8 cellular contexts compared by ENCODE assay signal in the genomic region with DNA sequence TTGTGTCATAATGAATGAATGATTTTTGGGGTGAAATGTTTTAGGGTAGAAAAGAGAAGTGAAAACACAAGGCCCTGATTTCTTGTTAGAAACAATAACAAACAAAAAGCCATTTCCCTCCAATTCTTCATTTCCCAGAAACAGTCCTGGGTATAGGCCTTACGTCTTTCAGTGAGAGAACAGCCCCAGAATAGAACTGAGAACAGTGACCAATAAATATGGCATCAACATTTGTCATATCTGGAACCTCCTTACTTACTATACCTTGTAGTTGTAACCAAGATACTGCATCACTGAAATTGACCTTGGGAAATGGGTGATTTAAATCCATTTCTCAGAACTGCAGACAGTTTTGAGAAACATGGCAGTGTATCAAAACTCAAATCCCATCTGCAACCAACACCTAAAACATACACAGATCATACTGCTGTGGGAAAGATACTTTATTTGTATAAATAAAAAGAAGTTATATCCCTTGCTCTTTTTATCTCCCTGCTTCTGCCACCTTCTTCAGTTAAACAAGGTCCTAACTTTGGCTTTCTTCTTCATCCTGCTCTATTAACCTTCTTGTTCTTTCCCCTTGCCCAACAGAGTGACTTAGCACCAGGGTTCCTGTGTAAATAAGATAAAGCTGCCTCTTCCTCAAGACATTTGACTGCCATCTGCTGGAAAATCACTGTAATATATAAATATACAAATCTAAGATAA. TPM values are rescaled to one million over a fixed set of nuclear protein-coding genes. Genes with fewer than 3 reads are reported as not detected.
DNase-seq lines count a peak whose midpoint lies in the region; ATAC-seq, FAIRE-seq and TF ChIP-seq lines count a peak whose summit lies in the region.

No MANE protein-coding gene starts in this region.

- FAIRE-seq in GM12878 (lab: Jason Lieb, UNC) (peak; percentile 62), islet of Langerhans (lab: Jason Lieb, UNC) (peak; percentile 98)

- no peaks in the 10 kb centered on the region for H4K20me1 ChIP-seq in GM12878 (ENCODE audit: control insufficient read depth, insufficient read depth)

- in situ Hi-C loops in G401 (cut with HindIII; ENCODE audit: low sequenced_read_pairs) (no loop called here), GM12878 (cut with MboI) (loop anchor here (5.0 kb wide), 1 partner anchor 117 kb away; no protein-coding TSS in a partner anchor)

- 0% methylated on average over 1 of the region's 1 CpG for WGBS in GM12878 (ENCODE audit: insufficient coverage, insufficient replicate concordance, low lambda C conversion rate, missing lambda C conversion rate)
- WGBS in thyroid gland, 2 donors = 84 to 91% methylated on average over 1 of the region's 1 CpG

- TF ChIP-seq EP300 in GM12878 (IDR thresholded peaks at IDR 0.05; ENCODE audit: borderline replicate concordance in 1 of 2, control insufficient read depth in 1 of 2, low read depth in 2 of 2, low read length in 2 of 2) = no peak

- H3K9me3 ChIP-seq in GM12878 (replicated peaks; ENCODE audit: control insufficient read depth, insufficient read depth, low read length) = no peaks in the 10 kb centered on the region
- H3K9me3 ChIP-seq in thyroid gland = no peaks in the 10 kb centered on the region

- DNase-seq in A172 (ENCODE audit: low spot score) (peak; percentile 26), G401 (ENCODE audit: low spot score) (peak; percentile 68), NCI-H2171 treated with DMSO at 0.1 percent for 48 hours (lab: John Stamatoyannopoulos, UW) (peak; percentile 69), GM12878 (ENCODE audit: low read depth, low spot score) (peak; percentile 19), thyroid gland (no peak), H7 (no peak)

- H3K79me2 ChIP-seq in GM12878 (ENCODE audit: control insufficient read depth, insufficient read depth, low read length) = no peaks in the 10 kb centered on the region

- peak overlapping the region; percentile 25; the same call in 1 of the 2 replicates for H3K27ac ChIP-seq in GM12878 (ENCODE audit: control insufficient read depth, insufficient read depth)
- H3K27ac ChIP-seq in thyroid gland = peak overlapping the region in 1 of 3 donors; percentile 30

- no peak overlapping the region for H2AFZ ChIP-seq in GM12878 (ENCODE audit: control insufficient read depth, low read depth, low read length)

- H3K36me3 ChIP-seq in GM12878 (ENCODE audit: control insufficient read depth in 2 of 2, insufficient read depth in 2 of 2, low read length in 1 of 2) (no peaks in the 10 kb centered on the region; a peak in 1 of 4 replicates), thyroid gland (peaks cover 0 to 11% of the 10 kb centered on the region in 2 donors), H7 (replicated peaks; ENCODE audit: control insufficient read depth, insufficient read depth, low read length) (peaks cover 2% of the 10 kb centered on the region)

- H3K27me3 ChIP-seq in GM12878 (replicated peaks in 1 of 2; ENCODE audit: control insufficient read depth in 2 of 2, insufficient read depth in 2 of 2, low read length in 1 of 2) = no peaks in the 10 kb centered on the region
- no peaks in the 10 kb centered on the region for H3K27me3 ChIP-seq in thyroid gland
- H3K27me3 ChIP-seq in H7 (ENCODE audit: control insufficient read depth, insufficient read depth, low read length) = no peaks in the 10 kb centered on the region

- H3K4me3 ChIP-seq in GM12878 (no peak overlapping the region), thyroid gland (replicated peaks in 1 of 3) (no peak overlapping the region), H7 (ENCODE audit: insufficient read depth, low read depth, low read length) (no peak overlapping the region)

- ATAC-seq in GM12878 (peak; percentile 87), GM18873 (IDR thresholded peaks at IDR 0.05; ENCODE audit: low FRiP score, unreplicated experiment) (no peak)

- TF ChIP-seq POLR2A in GM12878 (IDR thresholded peaks at IDR 0.05; ENCODE audit: low read depth, low read length) = no peak
- no peak for TF ChIP-seq POLR2A in thyroid gland (IDR thresholded peaks at IDR 0.05)

- H3K4me2 ChIP-seq in GM12878 (ENCODE audit: control insufficient read depth, insufficient read depth) = no peak overlapping the region

- no TSS peak for BruUV-seq in GM12878 (replicated peaks; lab: Mats Ljungman, UMichigan)

- RAD21 ChIA-PET in GM12878 (lab: Charles Lee; ENCODE audit: unreplicated experiment) = interaction anchor here (0.7 to 4.6 kb wide), 4 partner anchors 39 to 138 kb away, joined by 3 to 32 read pairs (median 4); no protein-coding TSS in a partner anchor

- POLR2A ChIA-PET in GM12878 (lab: Charles Lee) = interaction anchor here (0.5 kb wide), 1 partner anchor 59 kb away, joined by 3 read pairs; no protein-coding TSS in a partner anchor

- peaks cover 11% of the 10 kb centered on the region for H3K4me1 ChIP-seq in GM12878 (ENCODE audit: control insufficient read depth, insufficient read depth, low read length)
- peaks cover 0 to 4% of the 10 kb centered on the region in 2 donors for H3K4me1 ChIP-seq in thyroid gland

- no peak overlapping the region for H3K9ac ChIP-seq in GM12878 (ENCODE audit: control insufficient read depth, insufficient read depth, low read length)

- SMC1A ChIA-PET in GM12878 (lab: Charles Lee; ENCODE audit: uncharacterized antibody, unreplicated experiment) = interaction anchor here (0.7 to 5.7 kb wide), 5 partner anchors 39 to 230 kb away, joined by 3 to 44 read pairs (median 5); partner anchors contain the start of gene SMPDL3B

- peak; percentile 25 to 52 (median 51); a peak in 3 of 6 replicates for TF ChIP-seq CTCF in GM12878 (IDR thresholded peaks at IDR 0.05 in 2 of 3, conservative IDR thresholded peaks at IDR 0.05 in 1 of 3; ENCODE audit: control insufficient read depth in 2 of 3, extremely low read depth in 1 of 3, insufficient read depth in 1 of 3, low read depth in 3 of 3, low read length in 3 of 3)
- peak; percentile 26 to 79 (median 58) for TF ChIP-seq CTCF in thyroid gland (IDR thresholded peaks at IDR 0.05)

- CTCF ChIA-PET in GM12878 (lab: Yijun Ruan, JAX) = interaction anchor here (1.1 to 5.6 kb wide), 11 partner anchors 8 to 310 kb away, joined by 4 to 50 read pairs (median 6); no protein-coding TSS in a partner anchor

- TF ChIP-seq RAD21 in GM12878 (IDR thresholded peaks at IDR 0.05; ENCODE audit: insufficient read depth, low read depth, low read length) = peak; percentile 77

- intact Hi-C loops in GM12878 (cut with micrococcal nuclease; ENCODE audit: unreplicated experiment) (loop anchor here (1.0 kb wide), 1 partner anchor 121 kb away; no protein-coding TSS in a partner anchor), thyroid gland (cut with DNase I) (no loop called here)

TF ChIP-seq in GM12878, 131 proteins besides CTCF, POLR2A, EP300 and RAD21 (continues in another document):
- peak; percentile 83 for TF ChIP-seq MEF2A (IDR thresholded peaks at IDR 0.05; ENCODE audit: insufficient read depth, low read depth, low read length)
- no peak for TF ChIP-seq BRCA1 (IDR thresholded peaks at IDR 0.05; ENCODE audit: low read depth, low read length)
- no peak for TF ChIP-seq ZBED1 (IDR thresholded peaks at IDR 0.05; ENCODE audit: borderline replicate concordance)
- peak; percentile 52; the same call in 1 of the 2 replicates for TF ChIP-seq NFIC (IDR thresholded peaks at IDR 0.05; ENCODE audit: low read depth, low read length)
- no peak for TF ChIP-seq NR2C2 (IDR thresholded peaks at IDR 0.05; ENCODE audit: borderline replicate concordance, control insufficient read depth, insufficient read length, low read depth)

RNA-seq across cellular contexts. Expression of gene XKR8, which starts 19.5 kb away (rescaled TPM):
- 0.96 and 2.3 TPM in 2 replicates for total RNA-seq in A172 (2014; rRNA removed; shearing (Covaris generic))
- total RNA-seq in G401 (2014; rRNA removed; shearing (Covaris generic)) = 0.78 TPM in 1 of 2 replicates, not detected in the other
- total RNA-seq in GM12878 (2013; cell fraction: nucleolus; rRNA removed) = 2.8 and 2.9 TPM in 2 replicates
- total RNA-seq in GM12878 (2014; rRNA removed) (1.3 TPM in 2 replicates), GM12878 (2014; rRNA removed; fragmentation: Illumina TruSeq; extraction: Trizol) (1.4 and 1.5 TPM in 2 replicates), GM12878 (2021) (3.5 and 4.4 TPM in 2 replicates), thyroid gland (10 to 100 TPM in 3 of 4 donors, 1 to 10 TPM in 1; 8.3 to 14.3 (median 11.3) TPM)
- 1.7 TPM for polyA plus RNA-seq in GM12878 (2011; ENCODE audit: low read depth)
- polyA plus RNA-seq in GM12878 (2011; rRNA removed) (2.6 and 3.2 TPM in 2 replicates), GM12878 (2014; fragmentation: Illumina TruSeq; extraction: Trizol) (1.2 and 2.0 TPM in 2 replicates), GM12878 (2014; fragmentation: Nextera tagmentation; extraction: Ambion mirVana) (1 to 10 TPM in 1 of 2 experiments, under 1 TPM in 1; 0.80 to 1.1 TPM), GM12878 (2014; rRNA removed) (3.1 and 3.3 TPM in 2 replicates), GM12878 (2016; fragmentation: Nextera tagmentation; extraction: Ambion mirVana) (1 to 10 TPM; 3.3 to 3.7 TPM)
- 4.7 and 5.8 TPM in 2 replicates for polyA plus RNA-seq in GM12878 (2011; cell fraction: cytosol; rRNA removed)
- 4.7 and 5.0 TPM in 2 replicates for polyA plus RNA-seq in GM12878 (2011; cell fraction: nucleus; rRNA removed)
- polyA plus RNA-seq in GM12878 (2012) = 3.3 and 3.6 TPM in 2 replicates
- 2.2 and 4.4 TPM in 2 replicates for polyA minus RNA-seq in GM12878 (2011; rRNA and poly(A)+ RNA removed)
- 1.7 and 2.4 TPM in 2 replicates for polyA minus RNA-seq in GM12878 (2011; cell fraction: cytosol; rRNA and poly(A)+ RNA removed)
- polyA minus RNA-seq in GM12878 (2011; cell fraction: nucleus; rRNA and poly(A)+ RNA removed) = 1.1 and 1.3 TPM in 2 replicates
- total RNA-seq in H7 (2014; rRNA removed; shearing (Covaris generic)) = 23.3 and 25.0 TPM in 2 replicates

RNA-seq across cellular contexts. Expression of gene SMPDL3B, which starts 44.5 kb away (rescaled TPM):
- 1.5 TPM in 1 of 2 replicates, not detected in the other for total RNA-seq in A172 (2014; rRNA removed; shearing (Covaris generic))
- 0.68 and 2.0 TPM in 2 replicates for total RNA-seq in G401 (2014; rRNA removed; shearing (Covaris generic))
- 0.59 and 0.79 TPM in 2 replicates for total RNA-seq in GM12878 (2013; cell fraction: nucleolus; rRNA removed)
- 2.0 and 2.2 TPM in 2 replicates for total RNA-seq in GM12878 (2014; rRNA removed)
- total RNA-seq in GM12878 (2014; rRNA removed; fragmentation: Illumina TruSeq; extraction: Trizol) = 1.1 and 1.3 TPM in 2 replicates
- total RNA-seq in GM12878 (2021) = 1.9 TPM in 2 replicates
- polyA plus RNA-seq in GM12878 (2011; ENCODE audit: low read depth) = not detected
- polyA plus RNA-seq in GM12878 (2011; rRNA removed) = 0.78 and 0.94 TPM in 2 replicates
- 1.6 and 1.7 TPM in 2 replicates for polyA plus RNA-seq in GM12878 (2011; cell fraction: cytosol; rRNA removed)
- 0.69 and 1.2 TPM in 2 replicates for polyA plus RNA-seq in GM12878 (2011; cell fraction: nucleus; rRNA removed)
- polyA plus RNA-seq in GM12878 (2012) = 0.32 TPM in 1 of 2 replicates, not detected in the other
- polyA plus RNA-seq in GM12878 (2014; fragmentation: Illumina TruSeq; extraction: Trizol) = 2.4 and 2.5 TPM in 2 replicates
- polyA plus RNA-seq in GM12878 (2014; fragmentation: Nextera tagmentation; extraction: Ambion mirVana) = under 1 TPM; 0.60 to 0.69 TPM
- polyA plus RNA-seq in GM12878 (2014; rRNA removed) = 1.9 and 2.7 TPM in 2 replicates
- polyA plus RNA-seq in GM12878 (2016; fragmentation: Nextera tagmentation; extraction: Ambion mirVana) = under 1 TPM; 0.56 to 0.78 TPM
- polyA minus RNA-seq in GM12878 (2011; rRNA and poly(A)+ RNA removed) = 0.80 and 1.8 TPM in 2 replicates
- 0.67 and 0.73 TPM in 2 replicates for polyA minus RNA-seq in GM12878 (2011; cell fraction: cytosol; rRNA and poly(A)+ RNA removed)
- polyA minus RNA-seq in GM12878 (2011; cell fraction: nucleus; rRNA and poly(A)+ RNA removed) = 0.36 and 0.48 TPM in 2 replicates
- total RNA-seq in thyroid gland = 10 to 100 TPM; 22.3 to 37.8 (median 26.9) TPM
- total RNA-seq in H7 (2014; rRNA removed; shearing (Covaris generic)) = 8.6 and 14.8 TPM in 2 replicates

Comparison
In these comparisons a context has a peak if more than half of its experiments do, and no peak if none do; other contexts are left out.
1. DNase-seq: peak in A172 (single experiment), G401 (single experiment), NCI-H2171 treated with DMSO at 0.1 percent for 48 hours (single experiment) and GM12878 (single experiment); none in thyroid gland (0 of 2) and H7 (single experiment).